8 cellular contexts compared by ENCODE assay signal in genomic region chr3:158731938-158732855, GRCh38. TPM values are rescaled to one million over a fixed set of nuclear protein-coding genes. Genes with fewer than 3 reads are reported as not detected.
DNase-seq lines count a peak whose midpoint lies in the region; ATAC-seq and TF ChIP-seq lines count a peak whose summit lies in the region.

TSS of gene RARRES1 (minus strand) at chr3:158732457. CDS start at chr3:158732415, 42 bp downstream.

- H2AFZ ChIP-seq in neural cell (ENCODE audit: low read depth, low read length) = no peak within 1 kb of the TSS

- H3K4me1 ChIP-seq in foreskin keratinocyte = no peaks in the 10 kb centered on the region

- no peaks in the 10 kb centered on the region for H4K20me1 ChIP-seq in neural cell (ENCODE audit: insufficient read depth)

- ATAC-seq in GM21786 (IDR thresholded peaks at IDR 0.05; ENCODE audit: unreplicated experiment) (peak; percentile 75), foreskin keratinocyte (peak; percentile 75)

- peaks cover 5% of the 10 kb centered on the region for H3K27me3 ChIP-seq in foreskin keratinocyte
- peaks cover 20% of the 10 kb centered on the region for H3K27me3 ChIP-seq in neural cell (ENCODE audit: insufficient read depth, low read depth, low read length)

- H3K36me3 ChIP-seq in neural cell (ENCODE audit: insufficient read depth, low read length) = no peaks in the 10 kb centered on the region

- peak; percentile 31 for DNase-seq in NCI-H1105 (lab: John Stamatoyannopoulos, UW)
- DNase-seq in activated gamma-delta T cell (lab: John Stamatoyannopoulos, UW) = peak; percentile 12
- no peak for DNase-seq in foreskin keratinocyte
- DNase-seq in ureter (ENCODE audit: low spot score) = peak; percentile 73
- DNase-seq in middle frontal gyrus (ENCODE audit: extremely low spot score, low spot score) = no peak

- no peaks in the 10 kb centered on the region for H3K9me3 ChIP-seq in neural cell (ENCODE audit: low read length)

- no peak for TF ChIP-seq CTCF in GM12875 (IDR thresholded peaks at IDR 0.05; ENCODE audit: borderline replicate concordance, insufficient read depth, low read depth, low read length)
- peak; percentile 24 for TF ChIP-seq CTCF in foreskin keratinocyte (conservative IDR thresholded peaks at IDR 0.05)
- TF ChIP-seq CTCF in neural cell (IDR thresholded peaks at IDR 0.05; ENCODE audit: poor library complexity, severe bottlenecking) = no peak

- no peak within 1 kb of the TSS for H3K4me2 ChIP-seq in neural cell (ENCODE audit: low read length)

- TF ChIP-seq RAD21 in neural cell (conservative IDR thresholded peaks at IDR 0.05) = no peak

- H3K27ac ChIP-seq in foreskin keratinocyte = no peak within 1 kb of the TSS
- no peak within 1 kb of the TSS for H3K27ac ChIP-seq in neural cell (ENCODE audit: low read length)

- H3K4me3 ChIP-seq in GM12875 (ENCODE audit: low read depth, low read length) (peak within 1 kb of the TSS; percentile 50), neural cell (ENCODE audit: low read length) (peak within 1 kb of the TSS; percentile 65)

- H3F3A ChIP-seq in neural cell (ENCODE audit: insufficient read depth, low read length, poor library complexity, severe bottlenecking) = no peaks in the 10 kb centered on the region

- no peak for TF ChIP-seq EP300 in neural cell (conservative IDR thresholded peaks at IDR 0.05; ENCODE audit: poor library complexity, severe bottlenecking)

- peak within 1 kb of the TSS; percentile 16 for H3K9ac ChIP-seq in neural cell (ENCODE audit: low read length)

- H3K9me2 ChIP-seq in neural cell (ENCODE audit: insufficient read depth, low read length) = no peaks in the 10 kb centered on the region

- H3K79me2 ChIP-seq in neural cell (replicated peaks; ENCODE audit: insufficient read depth, low read length) = no peaks in the 10 kb centered on the region

TF ChIP-seq in neural cell, 6 proteins besides CTCF, POLR2A, EP300 and RAD21:
- no peak for TF ChIP-seq EZH2 (IDR thresholded peaks at IDR 0.05; ENCODE audit: borderline replicate concordance, insufficient read depth, low read length, poor library complexity, severe bottlenecking)
- no peak for TF ChIP-seq TAF1 (IDR thresholded peaks at IDR 0.05; ENCODE audit: low read depth)
- no peak for TF ChIP-seq SMC3 (conservative IDR thresholded peaks at IDR 0.05; ENCODE audit: poor library complexity)
- TF ChIP-seq POLR2AphosphoS5 (IDR thresholded peaks at IDR 0.05) = no peak
- TF ChIP-seq REST (IDR thresholded peaks at IDR 0.05; ENCODE audit: borderline replicate concordance) = no peak
- no peak for TF ChIP-seq MXI1 (conservative IDR thresholded peaks at IDR 0.05; ENCODE audit: poor library complexity, severe bottlenecking)

RNA-seq across cellular contexts. Expression of gene RARRES1, which starts in this region (rescaled TPM):
- total RNA-seq in foreskin keratinocyte = not detected in 2 replicates
- polyA plus RNA-seq in foreskin keratinocyte = 0.04 TPM in 1 of 2 replicates, not detected in the other
- polyA plus RNA-seq in neural cell = not detected in 2 replicates
- not detected in 2 replicates for polyA minus RNA-seq in neural cell
- total RNA-seq in ureter = 48.5 TPM

Comparison
In these comparisons a context has a peak if more than half of its experiments do, and no peak if none do; other contexts are left out.
1. RNA of gene RARRES1 (total RNA-seq): 48.5 TPM in ureter (single experiment); not detected in foreskin keratinocyte; every median in the first group is over 10 times any median in the second.
2. Peak in ATAC-seq in foreskin keratinocyte; RNA of the gene not detected or under 1 TPM.
3. DNase-seq: peak in NCI-H1105 (single experiment), activated gamma-delta T cell (single experiment) and ureter (single experiment); none in foreskin keratinocyte (0 of 2) and middle frontal gyrus (single experiment).